ENCODE assay signal across 8 cellular contexts in genomic region chr16:50326835-50327465, GRCh38. TPM values are rescaled to one million over a fixed set of nuclear protein-coding genes. Genes with fewer than 3 reads are reported as not detected.
DNase-seq lines count a peak whose midpoint lies in the region; ATAC-seq and TF ChIP-seq lines count a peak whose summit lies in the region.

No MANE protein-coding gene starts in this region.

- H3K4me3 ChIP-seq in endodermal cell (ENCODE audit: low read length) = no peak overlapping the region
- no peak overlapping the region for H3K4me3 ChIP-seq in osteoblast (ENCODE audit: insufficient read depth, low read length)
- H3K4me3 ChIP-seq in uterus = no peak overlapping the region
- H3K4me3 ChIP-seq in thyroid gland (replicated peaks in 1 of 3) = no peak overlapping the region

- TF ChIP-seq CTCF in AG09319 (IDR thresholded peaks at IDR 0.05; ENCODE audit: low read depth, low read length) = peak; percentile 63
- peak; percentile 79 for TF ChIP-seq CTCF in endodermal cell (conservative IDR thresholded peaks at IDR 0.05)
- peak; percentile 64 for TF ChIP-seq CTCF in osteoblast (IDR thresholded peaks at IDR 0.05; ENCODE audit: extremely low read depth, low read depth, low read length)
- peak in 1 of 4 experiments; percentile 7 for TF ChIP-seq CTCF in uterus (IDR thresholded peaks at IDR 0.05)
- TF ChIP-seq CTCF in thyroid gland (IDR thresholded peaks at IDR 0.05) = peak in 1 of 6 experiments; percentile 29

- TF ChIP-seq POLR2A in uterus (IDR thresholded peaks at IDR 0.05) (no peak), thyroid gland (IDR thresholded peaks at IDR 0.05) (no peak)

- WGBS in endodermal cell (ENCODE audit: insufficient coverage in 1 of 2, insufficient read length in 1 of 2), 2 experiments = 84% methylated on average over 5 to 7 of the region's 7 CpGs
- 72 to 78% methylated on average over 7 of the region's 7 CpGs for WGBS in thyroid gland, 2 donors

- no peaks in the 10 kb centered on the region for H3K27me3 Mint-ChIP-seq in endodermal cell (ENCODE audit: insufficient read depth)

- no peaks in the 10 kb centered on the region for H3K4me1 ChIP-seq in endodermal cell (ENCODE audit: control insufficient read depth, insufficient read depth, low read length)
- peaks cover 6% of the 10 kb centered on the region for H3K4me1 ChIP-seq in osteoblast (ENCODE audit: insufficient read depth, low read length)
- H3K4me1 ChIP-seq in uterus = no peaks in the 10 kb centered on the region
- H3K4me1 ChIP-seq in thyroid gland = peaks cover 0 to 7% of the 10 kb centered on the region in 2 donors

- H3K27ac Mint-ChIP-seq in endodermal cell = no peak overlapping the region

- no peak overlapping the region for H2AFZ ChIP-seq in osteoblast (ENCODE audit: low read length)

- no peaks in the 10 kb centered on the region for H4K20me1 ChIP-seq in osteoblast (ENCODE audit: insufficient read depth, low read length)

- H3K36me3 Mint-ChIP-seq in endodermal cell (ENCODE audit: low read depth) = peaks cover 55% of the 10 kb centered on the region

- no peaks in the 10 kb centered on the region for H3K9me3 Mint-ChIP-seq in endodermal cell

- ATAC-seq in GM18867 (IDR thresholded peaks at IDR 0.05; ENCODE audit: unreplicated experiment) (peak; percentile 79), HG03521 (IDR thresholded peaks at IDR 0.05; ENCODE audit: unreplicated experiment) (peak; percentile 64)

- no peak overlapping the region for H3K27ac ChIP-seq in endodermal cell (ENCODE audit: low read depth, low read length)
- no peak overlapping the region for H3K27ac ChIP-seq in osteoblast (ENCODE audit: low read depth, low read length)
- H3K27ac ChIP-seq in uterus = no peak overlapping the region
- H3K27ac ChIP-seq in thyroid gland = no peak overlapping the region

- peaks cover 87% of the 10 kb centered on the region for H3K36me3 ChIP-seq in endodermal cell (ENCODE audit: control insufficient read depth, insufficient read depth, low read length)
- peaks cover 39% of the 10 kb centered on the region for H3K36me3 ChIP-seq in osteoblast (ENCODE audit: insufficient read depth, low read length)
- no peaks in the 10 kb centered on the region for H3K36me3 ChIP-seq in uterus
- peaks cover 3 to 4% of the 10 kb centered on the region in 2 donors for H3K36me3 ChIP-seq in thyroid gland

- H3K9ac ChIP-seq in endodermal cell (ENCODE audit: extremely low read depth, low read length, poor library complexity, severe bottlenecking) = no peak overlapping the region

- no peaks in the 10 kb centered on the region for H3K79me2 ChIP-seq in osteoblast (ENCODE audit: insufficient read depth, low read length)

- H3K27me3 ChIP-seq in endodermal cell (ENCODE audit: control insufficient read depth, insufficient read depth, low read length, poor library complexity, severe bottlenecking) (no peaks in the 10 kb centered on the region), osteoblast (ENCODE audit: insufficient read depth, low read length) (no peaks in the 10 kb centered on the region), uterus (no peaks in the 10 kb centered on the region), thyroid gland (no peaks in the 10 kb centered on the region)

- H3K9me3 ChIP-seq in endodermal cell (ENCODE audit: control insufficient read depth, low read length) = no peaks in the 10 kb centered on the region
- no peaks in the 10 kb centered on the region for H3K9me3 ChIP-seq in osteoblast (ENCODE audit: low read depth, low read length)
- no peaks in the 10 kb centered on the region for H3K9me3 ChIP-seq in uterus
- H3K9me3 ChIP-seq in thyroid gland = no peaks in the 10 kb centered on the region

- DNase-seq in AG09319 (ENCODE audit: extremely low read depth, low read depth) = no peak
- peak; percentile 61 for DNase-seq in activated CD4-positive, alpha-beta T cell treated with anti-CD3 and anti-CD28 coated beads, Interleukin-2, amount 50 U/mL, for 1 hour
- DNase-seq in endodermal cell = peak; percentile 75
- no peak for DNase-seq in osteoblast (ENCODE audit: insufficient read length, low spot score, missing footprints)
- DNase-seq in uterus = no peak
- no peak for DNase-seq in thyroid gland

- H3K4me3 Mint-ChIP-seq in endodermal cell = no peak overlapping the region

- no peak overlapping the region for H3K4me2 ChIP-seq in osteoblast (ENCODE audit: insufficient read depth, low read length)

- peaks cover 12% of the 10 kb centered on the region for H3K4me1 Mint-ChIP-seq in endodermal cell

- intact Hi-C loops in uterus (cut with DNase I; ENCODE audit: low total_unique reads) = no loop called here
- intact Hi-C loops in thyroid gland (cut with DNase I) = no loop called here

RNA-seq across cellular contexts. Expression of gene BRD7, which starts 41.8 kb away (rescaled TPM):
- total RNA-seq in endodermal cell (100 to 1,000 TPM; 125 to 163 TPM), osteoblast (22.8 and 30.6 TPM in 2 replicates), uterus (10 to 100 TPM; 26.9 to 74.8 (median 40.3) TPM), thyroid gland (10 to 100 TPM; 41.4 to 56.0 (median 46.8) TPM)
- polyA plus RNA-seq in endodermal cell (2013, experiment 1 of 2) = 124 TPM
- polyA plus RNA-seq in endodermal cell (2013, experiment 2 of 2) = 114 TPM

Comparison
In these comparisons a context has a peak if more than half of its experiments do, and no peak if none do; other contexts are left out.
1. DNase-seq: peak in activated CD4-positive, alpha-beta T cell treated with anti-CD3 and anti-CD28 coated beads, Interleukin-2, amount 50 U/mL, for 1 hour (single experiment) and endodermal cell (single experiment); none in AG09319 (single experiment), osteoblast (single experiment), uterus (0 of 2) and thyroid gland (0 of 2).